16 cellular contexts compared by ENCODE assay signal in the genomic region with DNA sequence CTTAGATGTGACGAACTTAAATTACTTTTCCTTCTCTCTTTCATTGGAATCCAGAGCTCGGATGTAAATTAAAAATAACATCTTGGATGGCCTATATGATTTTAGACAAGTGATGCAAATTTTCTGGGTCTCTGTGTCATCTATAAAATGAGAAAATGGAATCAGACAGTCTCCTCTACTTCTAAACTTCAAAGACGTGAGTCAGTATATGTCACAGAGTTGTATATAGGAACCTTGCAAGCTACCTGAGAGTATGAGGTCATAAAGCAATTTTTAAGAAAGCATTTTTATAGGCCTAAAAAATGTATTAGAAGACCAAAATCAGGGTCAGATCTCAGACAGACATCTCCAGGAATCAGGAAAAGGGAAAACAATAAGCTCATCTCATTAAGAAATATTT.
"Had no signal": no experiment of that assay in that cellular context is flagged by ENCODE, and none has a peak within 500 bp of the region (broad histone marks: within the 10 kb centered on the region; RNA-seq: fewer than 3 reads in every experiment).

No MANE protein-coding gene starts in this region.

- H3K9me3 Mint-ChIP-seq: naive thymus-derived CD8-positive, alpha-beta T cell; T-helper 2 cell treated with Interferon-gamma antibody and Interleukin-4, amounts not matched to agents 5 μg/mL and 100 μg/mL, for 36 hours had no signal

- DNase-seq: activated CD4-positive, alpha-beta T cell treated with anti-CD3 and anti-CD28 coated beads for 48 hours; activated CD8-positive, alpha-beta memory T cell treated with anti-CD3 and anti-CD28 coated beads, Interleukin-2, amount 50 U/mL, for 48 hours; activated effector memory CD4-positive, alpha-beta T cell treated with anti-CD3 and anti-CD28 coated beads, Interleukin-2, amount 50 U/mL, for 16 hours; adrenal gland; hippocampal formation; naive thymus-derived CD8-positive, alpha-beta T cell; retina; SJCRH30; stimulated activated CD4-positive, alpha-beta T cell treated with anti-CD3 and anti-CD28 coated beads, Interleukin-2, amount 100 ng/mL, for 48 hours; SW 1271; tibial artery had no signal

- H3K27me3 ChIP-seq: adrenal gland, cardiac muscle cell, esophagus muscularis mucosa, SJCRH30, tibial artery had no signal

- H3K4me3 Mint-ChIP-seq: naive thymus-derived CD8-positive, alpha-beta T cell; stimulated activated memory B cell treated with anti-CD40 and anti-IgM and Interleukin-4, amounts not matched to agents 10 μg/mL and 1 μg/mL and 100 μg/mL, for 72 hours; T-helper 2 cell treated with Interferon-gamma antibody and Interleukin-4, amounts not matched to agents 5 μg/mL and 100 μg/mL, for 36 hours had no signal

- ATAC-seq: left lobe of liver; naive thymus-derived CD8-positive, alpha-beta T cell; stimulated activated memory B cell treated with anti-CD40 and anti-IgM and Interleukin-4, amounts not matched to agents 10 μg/mL and 1 μg/mL and 100 μg/mL, for 72 hours had no signal

- H3K9me3 ChIP-seq: adrenal gland, esophagus muscularis mucosa, SJCRH30, tibial artery had no signal

- H3K27ac Mint-ChIP-seq: stimulated activated memory B cell treated with anti-CD40 and anti-IgM and Interleukin-4, amounts not matched to agents 10 μg/mL and 1 μg/mL and 100 μg/mL, for 72 hours; T-helper 2 cell treated with Interferon-gamma antibody and Interleukin-4, amounts not matched to agents 5 μg/mL and 100 μg/mL, for 36 hours had no signal

- H3K27me3 Mint-ChIP-seq: naive thymus-derived CD8-positive, alpha-beta T cell; stimulated activated memory B cell treated with anti-CD40 and anti-IgM and Interleukin-4, amounts not matched to agents 10 μg/mL and 1 μg/mL and 100 μg/mL, for 72 hours had no signal

- H3K4me3 ChIP-seq: adrenal gland, cardiac muscle cell, esophagus muscularis mucosa, SJCRH30, tibial artery had no signal

- H3K27ac ChIP-seq: cardiac muscle cell, esophagus muscularis mucosa, SJCRH30, tibial artery had no signal

- H3K36me3 ChIP-seq: adrenal gland, cardiac muscle cell, tibial artery had no signal
